Comparison of ENCODE assay signal across 19 cellular contexts in genomic region chr11:27582686-27583085, GRCh38.
"Had no signal": no experiment of that assay in that cellular context is flagged by ENCODE, and none has a peak within 500 bp of the region (broad histone marks: within the 10 kb centered on the region; RNA-seq: fewer than 3 reads in every experiment).

No MANE protein-coding gene starts in this region.

- H3K4me1 ChIP-seq: SJSA1 had no signal

- DNase-seq: KBM-7, MV-4-11, NCI-H1048, NCI-H1105, NCI-H1417, NCI-H1436 treated with DMSO at 0.1 percent for 48 hours, NCI-H1694, NCI-H187 treated with DMSO at 0.1 percent for 48 hours, NCI-H2029 treated with DMSO at 0.1 percent for 48 hours, NCI-H2171 treated with DMSO at 0.1 percent for 48 hours, NCI-H345, NCI-H524, NCI-H526 treated with DMSO at 0.1 percent for 48 hours, NCI-H774, Right ventricle myocardium superior, RPMI8226, SIG-M5 had no signal

- H3K27ac ChIP-seq: SJSA1, SK-N-MC had no signal

- H3K9me3 ChIP-seq: SJSA1 had no signal

- H3K36me3 ChIP-seq: SJSA1 had no signal

- H3K4me3 ChIP-seq: SJSA1, SK-N-MC had no signal
